24 cellular contexts compared by ENCODE assay signal in genomic region chr12:114450511-114451300, GRCh38. TPM values are rescaled to one million over a fixed set of nuclear protein-coding genes. Genes with fewer than 3 reads are reported as not detected.
A peak's percentile ranks its signal among the peaks of the same experiment; 100 is the strongest.
DNase-seq lines count a peak whose midpoint lies in the region; ATAC-seq, FAIRE-seq and TF ChIP-seq lines count a peak whose summit lies in the region.
"Had no signal": no experiment of that assay in that cellular context is flagged by ENCODE, and none has a peak within 500 bp of the region (broad histone marks: within the 10 kb centered on the region; RNA-seq: fewer than 3 reads in every experiment).

No MANE protein-coding gene starts in this region.

- peaks cover 45% of the 10 kb centered on the region for H3K4me1 Mint-ChIP-seq in GM23338

- H3K4me1 ChIP-seq in left ventricle myocardium inferior (peaks cover 14% of the 10 kb centered on the region), GM23338 (ENCODE audit: insufficient read depth) (peaks cover 41% of the 10 kb centered on the region), H1 (replicated peaks in 1 of 4; ENCODE audit: control insufficient read depth in 3 of 4, insufficient read depth in 4 of 4, low read length in 3 of 4) (peaks cover 8 to 25% (median 12%) of the 10 kb centered on the region in 4 experiments)
- H3K4me1 ChIP-seq in BLaER1 treated with 17β-estradiol and CSF1 and Interleukin-3, amounts not matched to agents 10 nM and 100 nM: peaks cover 0 to 8% (median 3%) of the 10 kb centered on the region in 10 experiments; a peak in 9 of 20 replicates
- H3K4me1 ChIP-seq: A549, BE2C had no signal

- H2AK5ac ChIP-seq in H1 (ENCODE audit: low read depth, low read length): no peak overlapping the region

- no peaks in the 10 kb centered on the region for H3K9me2 ChIP-seq in GM23338 (ENCODE audit: insufficient read depth)

- H3K36me3 ChIP-seq in left ventricle myocardium inferior (no peaks in the 10 kb centered on the region), GM23338 (ENCODE audit: insufficient read depth) (no peaks in the 10 kb centered on the region), H1 (ENCODE audit: control insufficient read depth in 2 of 4, insufficient read depth in 4 of 4, low read length in 3 of 4) (peaks cover 0 to 8% (median 0%) of the 10 kb centered on the region in 4 experiments; a peak in 1 of 8 replicates)
- H3K36me3 ChIP-seq in BLaER1 treated with 17β-estradiol and CSF1 and Interleukin-3, amounts not matched to agents 10 nM and 100 nM: no peaks in the 10 kb centered on the region
- H3K36me3 ChIP-seq: BE2C had no signal

- peak overlapping the region; percentile 48 for H3K4me3 Mint-ChIP-seq in GM23338
- H3K4me3 Mint-ChIP-seq: CD4-positive, alpha-beta memory T cell had no signal

- ATAC-seq in left ventricle myocardium superior: peak; percentile 22
- ATAC-seq in GM23338: no peak
- ATAC-seq in HG02970 (IDR thresholded peaks at IDR 0.05; ENCODE audit: low FRiP score, unreplicated experiment): no peak
- no peak for ATAC-seq in HG03097 (IDR thresholded peaks at IDR 0.05; ENCODE audit: low FRiP score, unreplicated experiment)
- ATAC-seq: A549 had no signal

- no peak for DNase-seq in left ventricle myocardium superior
- no peak for DNase-seq in left ventricle myocardium inferior
- DNase-seq in GM23338 (ENCODE audit: low spot score): peak; percentile 46
- DNase-seq in H1 (ENCODE audit: low read depth in 1 of 2, low spot score in 2 of 2): no peak
- no peak for DNase-seq in MV-4-11 (lab: John Stamatoyannopoulos, UW)
- DNase-seq: 8988T; ACHN; AML-193; BE2C; C1 segment of cervical spinal cord; Calu3; CD4-positive, alpha-beta memory T cell; COR-L47; DMS53; DMS79 treated with DMSO at 0.1 percent for 48 hours; GM23248; HCEC 1CT had no signal

- TF ChIP-seq EP300 in H1 (IDR thresholded peaks at IDR 0.05; ENCODE audit: borderline replicate concordance in 1 of 2, low read depth in 2 of 2, low read length in 2 of 2): no peak

- H2BK5ac ChIP-seq in H1 (ENCODE audit: low read depth, low read length): no peak overlapping the region

- H3K27ac ChIP-seq in left ventricle myocardium inferior (replicated peaks) (no peak overlapping the region), GM23338 (ENCODE audit: low read depth) (no peak overlapping the region), H1 (ENCODE audit: low read depth, low read length) (no peak overlapping the region)
- no peak overlapping the region for H3K27ac ChIP-seq in BLaER1 treated with 17β-estradiol and CSF1 and Interleukin-3, amounts not matched to agents 10 nM and 100 nM
- H3K27ac ChIP-seq: A549, GM23248 had no signal

- no peak overlapping the region for H2BK20ac ChIP-seq in H1 (ENCODE audit: low read length)

- H4K8ac ChIP-seq in H1 (ENCODE audit: extremely low read depth, insufficient read depth, low read length): no peak overlapping the region

- no peak overlapping the region for H2BK15ac ChIP-seq in H1 (ENCODE audit: low read length)

- H3K27me3 ChIP-seq in left ventricle myocardium inferior (ENCODE audit: low read depth) (peaks cover 89% of the 10 kb centered on the region), GM23338 (ENCODE audit: insufficient read depth) (peaks cover 98% of the 10 kb centered on the region), H1 (replicated peaks in 1 of 4; ENCODE audit: control insufficient read depth in 3 of 4, extremely low read depth in 1 of 4, insufficient read depth in 3 of 4, low read length in 3 of 4) (peaks cover 59 to 73% (median 71%) of the 10 kb centered on the region in 4 experiments)
- peaks cover 74 to 91% (median 87%) of the 10 kb centered on the region in 11 experiments for H3K27me3 ChIP-seq in BLaER1 treated with 17β-estradiol and CSF1 and Interleukin-3, amounts not matched to agents 10 nM and 100 nM

- no peak overlapping the region for H3K14ac ChIP-seq in H1 (ENCODE audit: insufficient read length)

- H3K56ac ChIP-seq in H1 (replicated peaks; ENCODE audit: insufficient read length, low read depth, low read length): no peak overlapping the region

- H2AFZ ChIP-seq in GM23338 (no peak overlapping the region), H1 (ENCODE audit: low read length) (no peak overlapping the region)
- H2AFZ ChIP-seq: GM23248 had no signal

- no peaks in the 10 kb centered on the region; the same call in 1 of the 2 replicates for H3K23me2 ChIP-seq in H1 (ENCODE audit: low read depth, low read length)

- peaks cover 78% of the 10 kb centered on the region for H3K27me3 Mint-ChIP-seq in GM23338 (ENCODE audit: insufficient read depth, low read depth, poor library complexity)

- no peak overlapping the region for H3K4me3 ChIP-seq in left ventricle myocardium inferior
- no peak overlapping the region for H3K4me3 ChIP-seq in BLaER1 treated with 17β-estradiol and CSF1 and Interleukin-3, amounts not matched to agents 10 nM and 100 nM
- H3K4me3 ChIP-seq in GM23338: 0 out of 2 replicates have a peak overlapping the region, but pooled peaks have one; percentile 30
- H3K4me3 ChIP-seq in H1 (ENCODE audit: extremely low read depth in 1 of 4, insufficient read depth in 2 of 4, low read depth in 3 of 4, low read length in 4 of 4): no peak overlapping the region
- H3K4me3 ChIP-seq: A549, GM23248 had no signal

- H4K5ac ChIP-seq in H1 (ENCODE audit: insufficient read length, low read depth, low read length): no peak overlapping the region

- no peak for TF ChIP-seq CTCF in left ventricle myocardium inferior (IDR thresholded peaks at IDR 0.05; ENCODE audit: borderline replicate concordance)
- TF ChIP-seq CTCF in GM23338 (conservative IDR thresholded peaks at IDR 0.05; ENCODE audit: low read depth in 2 of 2): no peak
- no peak for TF ChIP-seq CTCF in H1 (IDR thresholded peaks at IDR 0.05; ENCODE audit: control extremely low read depth in 1 of 3, insufficient read depth in 1 of 3, low read depth in 1 of 3, low read length in 3 of 3)

- FAIRE-seq in H1 (lab: Jason Lieb, UNC): no peak
- FAIRE-seq: A549, G401.6, GM12892, H54 had no signal

- H3K4ac ChIP-seq in H1 (replicated peaks; ENCODE audit: insufficient read length, low read depth, low read length): no peak overlapping the region

- no peak overlapping the region for H3K27ac Mint-ChIP-seq in GM23338
- H3K27ac Mint-ChIP-seq: CD4-positive, alpha-beta memory T cell had no signal

- H3K79me2 ChIP-seq in GM23338 (replicated peaks; ENCODE audit: insufficient read depth) (no peaks in the 10 kb centered on the region), H1 (ENCODE audit: control insufficient read depth in 1 of 2, insufficient read depth in 2 of 2, low read length in 2 of 2) (no peaks in the 10 kb centered on the region)

- peak overlapping the region in 6 of 11 experiments; percentile 10 to 42 (median 27); a peak in 8 of 22 replicates for H3K4me2 ChIP-seq in BLaER1 treated with 17β-estradiol and CSF1 and Interleukin-3, amounts not matched to agents 10 nM and 100 nM
- H3K4me2 ChIP-seq in GM23338: peak overlapping the region; percentile 34
- peak overlapping the region; percentile 30 to 41; a peak in 2 of 4 replicates for H3K4me2 ChIP-seq in H1 (ENCODE audit: insufficient read depth in 1 of 2, low read depth in 2 of 2, low read length in 2 of 2)
- H3K4me2 ChIP-seq: A549 had no signal

- 0 out of 3 replicates have a peak, but pooled peaks cover 3% of the 10 kb centered on the region for H3K9me3 Mint-ChIP-seq in GM23338

- no peak for TF ChIP-seq RAD21 in H1 (IDR thresholded peaks at IDR 0.05 in 1 of 2, conservative IDR thresholded peaks at IDR 0.05 in 1 of 2; ENCODE audit: low read depth in 2 of 2, low read length in 2 of 2)

- H3K36me3 Mint-ChIP-seq in GM23338 (ENCODE audit: low read depth): no peaks in the 10 kb centered on the region
- H3K36me3 Mint-ChIP-seq: CD4-positive, alpha-beta memory T cell had no signal

- POLR2A ChIA-PET in H1 (lab: Charles Lee; ENCODE audit: partially characterized antibody): interaction anchor here (1.4 kb wide), 1 partner anchor 44 kb away, joined by 3 read pairs; the partner anchor contains the start of gene TBX5

- H3K18ac ChIP-seq in H1 (ENCODE audit: extremely low read depth, low read length): 0 out of 2 replicates have a peak overlapping the region, but pooled peaks have one; percentile 16

- H3K9me3 ChIP-seq in left ventricle myocardium inferior (replicated peaks) (no peaks in the 10 kb centered on the region), H1 (ENCODE audit: insufficient read depth in 2 of 2, low read depth in 1 of 2, low read length in 1 of 2) (no peaks in the 10 kb centered on the region)
- peaks cover 17 to 30% (median 27%) of the 10 kb centered on the region in 11 experiments; a peak in 19 of 22 replicates for H3K9me3 ChIP-seq in BLaER1 treated with 17β-estradiol and CSF1 and Interleukin-3, amounts not matched to agents 10 nM and 100 nM (replicated peaks in 1 of 11)
- H3K9me3 ChIP-seq: A549, BE2C had no signal

- CTCF ChIA-PET in H1 (lab: Charles Lee; ENCODE audit: partially characterized antibody): no interaction called here

- TF ChIP-seq POLR2A in H1 (IDR thresholded peaks at IDR 0.05; ENCODE audit: control extremely low read depth in 1 of 2, low read depth in 2 of 2, low read length in 2 of 2): no peak

- H3K9ac ChIP-seq in BLaER1 treated with 17β-estradiol and CSF1 and Interleukin-3, amounts not matched to agents 10 nM and 100 nM: no peak overlapping the region
- H3K9ac ChIP-seq in H1 (replicated peaks in 1 of 4; ENCODE audit: extremely low read depth in 1 of 4, low read depth in 3 of 4, low read length in 3 of 4): no peak overlapping the region
- H3K9ac ChIP-seq: GM23248 had no signal

- H4K20me1 ChIP-seq in BLaER1 treated with 17β-estradiol and CSF1 and Interleukin-3, amounts not matched to agents 10 nM and 100 nM: peaks cover 0 to 18% (median 6%) of the 10 kb centered on the region in 11 experiments; a peak in 6 of 22 replicates
- H4K20me1 ChIP-seq in GM23338 (replicated peaks; ENCODE audit: insufficient read depth) (peaks cover 10% of the 10 kb centered on the region), H1 (replicated peaks in 1 of 2; ENCODE audit: control insufficient read depth in 1 of 2, insufficient read depth in 2 of 2, low read length in 2 of 2) (peaks cover 5 to 18% of the 10 kb centered on the region in 2 experiments)

- H3F3A ChIP-seq in GM23338 (replicated peaks; ENCODE audit: low read depth): peaks cover 4% of the 10 kb centered on the region

- no peak overlapping the region for H2BK12ac ChIP-seq in H1 (ENCODE audit: low read depth, low read length)

- WGBS in H1 (ENCODE audit: extremely low coverage in 1 of 2, insufficient coverage in 1 of 2, insufficient read length in 1 of 2, insufficient replicate concordance in 2 of 2, low coverage in 1 of 2, low lambda C conversion rate in 2 of 2, missing lambda C conversion rate in 1 of 2), 2 experiments: 13% methylated on average over 7 of the region's 7 CpGs; no CpG with 5 or more reads in 1 of the 2 experiments

- no peak overlapping the region for H2BK120ac ChIP-seq in H1 (replicated peaks; ENCODE audit: low read depth, low read length)

- H3K23ac ChIP-seq in H1 (ENCODE audit: insufficient read length): no peak overlapping the region

- intact Hi-C loops in left ventricle myocardium superior (cut with micrococcal nuclease): no loop called here
- intact Hi-C loops in left ventricle myocardium inferior (cut with micrococcal nuclease): no loop called here

- H4K91ac ChIP-seq in H1 (replicated peaks; ENCODE audit: insufficient read length, low read length): no peak overlapping the region

- H3K79me1 ChIP-seq in H1 (ENCODE audit: low read depth, low read length): no peaks in the 10 kb centered on the region

RNA-seq across cellular contexts. Expression of gene TBX5, which starts 44.8 kb away (rescaled TPM):
- total RNA-seq in left ventricle myocardium superior (73.5 TPM), left ventricle myocardium inferior (75.1 TPM)
- total RNA-seq in GM23338 (2014; rRNA removed; shearing (Covaris generic)): 0.21 TPM in 1 of 2 replicates, not detected in the other
- polyA plus RNA-seq in GM23338 (2016; fragmentation: Nextera tagmentation; extraction: Ambion mirVana) (not detected in 2 replicates), H1 (2011; rRNA removed) (0.05 TPM in 1 of 2 replicates, not detected in the other)
- 0.08 TPM in 1 of 2 replicates, not detected in the other for total RNA-seq in H1 (2021; fragmentation: NEBNext Ultra II Directional; extraction: Animal tissue kit (Norgen Biotek cat#: 25700))
- not detected for polyA plus RNA-seq in H1 (2011; cell fraction: cytosol; rRNA removed)
- polyA plus RNA-seq in H1 (2011; cell fraction: nucleus; rRNA removed): not detected
- polyA plus RNA-seq in H1 (2012, experiment 1 of 2): 0.13 TPM in 1 of 4 replicates, not detected in the others
- not detected for polyA plus RNA-seq in H1 (2012, experiment 2 of 2)
- polyA plus RNA-seq in H1 (2013, experiment 1 of 2): 0.08 TPM
- polyA plus RNA-seq in H1 (2013, experiment 2 of 2): 0.09 TPM
- not detected in 2 replicates for polyA minus RNA-seq in H1 (2011; rRNA and poly(A)+ RNA removed)
- polyA minus RNA-seq in H1 (2011; cell fraction: cytosol; rRNA and poly(A)+ RNA removed): not detected
- polyA minus RNA-seq in H1 (2011; cell fraction: nucleus; rRNA and poly(A)+ RNA removed): not detected
- total RNA-seq: Calu3; CD4-positive, alpha-beta memory T cell had no signal
- polyA plus RNA-seq: A549; CD4-positive, alpha-beta memory T cell had no signal

Comparison
In these comparisons a context has a peak if more than half of its experiments do, and no peak if none do; other contexts are left out.
1. RNA of gene TBX5, which starts 44.8 kb away (total RNA-seq): 75.1 TPM in left ventricle myocardium inferior (single experiment) and 73.5 TPM in left ventricle myocardium superior (single experiment); 0.21 TPM in GM23338 and 0.08 TPM in H1; every median in the first group is over 10 times any median in the second.
2. Peak in every context shown above with its lines, with median percentiles within 50 percentile points of each other: H3K4me2 ChIP-seq.